In the genomic region with DNA sequence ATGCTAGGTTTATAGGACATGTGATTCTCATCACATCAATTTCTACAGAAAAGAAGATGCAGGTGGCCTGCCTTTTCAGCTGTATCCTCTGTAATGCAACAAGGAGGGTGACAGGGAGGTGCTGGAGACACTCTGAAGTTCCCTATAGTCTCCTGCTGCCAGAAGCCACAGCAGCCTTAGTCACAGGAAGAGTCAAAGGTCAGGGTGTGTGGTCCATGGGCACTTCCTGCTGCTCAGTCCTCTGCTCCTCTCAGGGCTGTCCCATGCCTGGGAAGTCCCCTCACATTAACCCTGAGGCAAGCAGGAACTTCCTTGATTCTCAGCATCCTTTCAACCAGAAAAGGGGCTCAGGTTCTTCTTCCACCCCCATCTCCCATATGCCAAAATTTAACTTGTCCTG, we compare ENCODE assay signal across 25 cellular contexts.
DNase-seq lines count a peak whose midpoint lies in the region; ATAC-seq and TF ChIP-seq lines count a peak whose summit lies in the region.
"Had no signal": no experiment of that assay in that cellular context is flagged by ENCODE, and none has a peak within 500 bp of the region (broad histone marks: within the 10 kb centered on the region; RNA-seq: fewer than 3 reads in every experiment).

No MANE protein-coding gene starts in this region.

- DNase-seq in EH (ENCODE audit: low read depth), result peak; percentile 56
- peak; percentile 11 for DNase-seq in MG63
- peak; percentile 12 for DNase-seq in brain microvascular endothelial cell
- peak; percentile 21 for DNase-seq in myocyte (ENCODE audit: low read depth)
- no peak for DNase-seq in T-helper 1 cell
- DNase-seq in DMS79 treated with DMSO at 0.1 percent for 48 hours (lab: John Stamatoyannopoulos, UW), result no peak
- DNase-seq: activated CD4-positive, alpha-beta T cell treated with anti-CD3 and anti-CD28 coated beads for 4 hours; activated naive CD8-positive, alpha-beta T cell treated with anti-CD3 and anti-CD28 coated beads for 36 hours; CD4-positive, alpha-beta memory T cell; DND-41; effector memory CD8-positive, alpha-beta T cell; HFFc6; left ventricle myocardium superior; NCI-H1092; NCI-H2029; NCI-H345; stimulated activated CD4-positive, alpha-beta T cell treated with anti-CD3 and anti-CD28 coated beads, Interleukin-4, amount 100 ng/mL, for 24 hours; stomach; transverse colon had no signal

- H3K27me3 ChIP-seq in MG63 (no peaks in the 10 kb centered on the region), brain microvascular endothelial cell (replicated peaks) (no peaks in the 10 kb centered on the region)
- H3K27me3 ChIP-seq: heart left ventricle, stomach, transverse colon had no signal

- ATAC-seq in GM18858 (IDR thresholded peaks at IDR 0.05; ENCODE audit: unreplicated experiment) (no peak), HG03521 (IDR thresholded peaks at IDR 0.05; ENCODE audit: unreplicated experiment) (no peak)
- ATAC-seq: effector memory CD8-positive, alpha-beta T cell; left ventricle myocardium superior had no signal

- TF ChIP-seq CTCF in brain microvascular endothelial cell (IDR thresholded peaks at IDR 0.05; ENCODE audit: low read depth, low read length, missing control alignments), result no peak

- H3K27ac ChIP-seq in brain microvascular endothelial cell, result no peak overlapping the region
- H3K27ac ChIP-seq: heart left ventricle, HL-60, SK-N-MC, stomach, transverse colon had no signal

- H3K4me3 ChIP-seq in MG63, result no peak overlapping the region
- no peak overlapping the region for H3K4me3 ChIP-seq in brain microvascular endothelial cell (ENCODE audit: low read depth, low read length)
- H3K4me3 ChIP-seq: heart left ventricle, SK-N-MC, smooth muscle cell, stomach, transverse colon had no signal

- H3K36me3 ChIP-seq in MG63, result no peaks in the 10 kb centered on the region
- H3K36me3 ChIP-seq in brain microvascular endothelial cell (replicated peaks), result no peaks in the 10 kb centered on the region
- H3K36me3 ChIP-seq: heart left ventricle, stomach, transverse colon had no signal

- in situ Hi-C loops in brain microvascular endothelial cell (cut with HindIII; ENCODE audit: low pct_ligation_motif_present, low sequenced_read_pairs), result no loop called here

- H3K9me3 ChIP-seq in MG63, result no peaks in the 10 kb centered on the region
- H3K9me3 ChIP-seq: heart left ventricle, stomach, transverse colon had no signal

Comparison
In these comparisons a context has a peak if more than half of its experiments do, and no peak if none do; other contexts are left out.
1. DNase-seq: peak in EH (single experiment), MG63 (single experiment), brain microvascular endothelial cell (single experiment) and myocyte (single experiment); none in T-helper 1 cell (0 of 5) and DMS79 treated with DMSO at 0.1 percent for 48 hours (single experiment).